Comparison of ENCODE assay signal across 18 cellular contexts in genomic region chr6:39666706-39667489, GRCh38. TPM values are rescaled to one million over a fixed set of nuclear protein-coding genes. Genes with fewer than 3 reads are reported as not detected.
DNase-seq lines count a peak whose midpoint lies in the region; ATAC-seq and TF ChIP-seq lines count a peak whose summit lies in the region.
"Had no signal": no experiment of that assay in that cellular context is flagged by ENCODE, and none has a peak within 500 bp of the region (broad histone marks: within the 10 kb centered on the region; RNA-seq: fewer than 3 reads in every experiment).

No MANE protein-coding gene starts in this region.

- WGBS in gastroesophageal sphincter (ENCODE audit: low coverage in 1 of 2), 2 donors = 57 to 71% methylated on average over 8 to 9 of the region's 9 CpGs
- WGBS in psoas muscle, 3 donors = 59 to 72% (median 66%) methylated on average over 9 of the region's 9 CpGs

- H3K27ac ChIP-seq in GM23338 (ENCODE audit: low read depth) (no peak overlapping the region), angular gyrus (ENCODE audit: low read depth, low read length) (peak overlapping the region; percentile 81), gastroesophageal sphincter (peak overlapping the region in 3 of 4 donors; percentile 22 to 52 (median 50)), psoas muscle (no peak overlapping the region)

- TF ChIP-seq CTCF in GM23338 (conservative IDR thresholded peaks at IDR 0.05; ENCODE audit: low read depth in 2 of 2) (no peak), gastroesophageal sphincter (IDR thresholded peaks at IDR 0.05) (no peak), progenitor cell of endocrine pancreas (IDR thresholded peaks at IDR 0.05; ENCODE audit: unreplicated experiment) (no peak), psoas muscle (IDR thresholded peaks at IDR 0.05) (no peak)

- no peak overlapping the region for H3K4me2 ChIP-seq in GM23338

- no peaks in the 10 kb centered on the region for H4K20me1 ChIP-seq in GM23338 (replicated peaks; ENCODE audit: insufficient read depth)

- no peaks in the 10 kb centered on the region for H3K9me2 ChIP-seq in GM23338 (ENCODE audit: insufficient read depth)

- H3K9me3 ChIP-seq in gastroesophageal sphincter = no peaks in the 10 kb centered on the region
- no peaks in the 10 kb centered on the region for H3K9me3 ChIP-seq in psoas muscle

- peak; percentile 36 for DNase-seq in GM23338 (ENCODE audit: low spot score)
- DNase-seq in progenitor cell of endocrine pancreas (ENCODE audit: low spot score, unreplicated experiment) = no peak
- no peak for DNase-seq in activated naive CD4-positive, alpha-beta T cell treated with anti-CD3 and anti-CD28 coated beads for 36 hours
- DNase-seq in GDM1 (lab: John Stamatoyannopoulos, UW) = no peak
- DNase-seq in psoas muscle = no peak
- no peak for DNase-seq in NCI-H2029 (lab: John Stamatoyannopoulos, UW)
- DNase-seq: 8988T; CD8-positive, alpha-beta T cell; DMS79; GOT3; NCI-H1417; NCI-H1930; NCI-H2171; NCI-H446; SHP77 treated with DMSO at 0.1 percent for 48 hours had no signal

- no peaks in the 10 kb centered on the region for H3K36me3 ChIP-seq in GM23338 (ENCODE audit: insufficient read depth)
- no peaks in the 10 kb centered on the region for H3K36me3 ChIP-seq in gastroesophageal sphincter
- H3K36me3 ChIP-seq in psoas muscle (ENCODE audit: insufficient read depth in 1 of 2, low read depth in 1 of 2) = no peaks in the 10 kb centered on the region

- no peak for TF ChIP-seq POLR2A in gastroesophageal sphincter (IDR thresholded peaks at IDR 0.05)

- H3K27me3 ChIP-seq in GM23338 (ENCODE audit: insufficient read depth) (no peaks in the 10 kb centered on the region), gastroesophageal sphincter (no peaks in the 10 kb centered on the region), psoas muscle (ENCODE audit: insufficient read depth in 3 of 3, low read length in 2 of 3) (no peaks in the 10 kb centered on the region)

- ATAC-seq in GM23338 (peak; percentile 55), gastroesophageal sphincter (no peak), psoas muscle (no peak)
- ATAC-seq: CD8-positive, alpha-beta T cell; K562 had no signal

- TF ChIP-seq EP300 in gastroesophageal sphincter (IDR thresholded peaks at IDR 0.05) = no peak

- H3F3A ChIP-seq in GM23338 (replicated peaks; ENCODE audit: low read depth) = no peaks in the 10 kb centered on the region

- H3K27ac Mint-ChIP-seq in GM23338 (no peak overlapping the region; the same call in 1 of the 2 replicates), progenitor cell of endocrine pancreas (peak overlapping the region; percentile 22)
- H3K27ac Mint-ChIP-seq in activated naive CD4-positive, alpha-beta T cell treated with anti-CD3 and anti-CD28 coated beads for 36 hours = no peak overlapping the region
- H3K27ac Mint-ChIP-seq: CD8-positive, alpha-beta T cell had no signal

- no peak overlapping the region for H2AFZ ChIP-seq in GM23338

- no peaks in the 10 kb centered on the region for H3K79me2 ChIP-seq in GM23338 (replicated peaks; ENCODE audit: insufficient read depth)

- no peaks in the 10 kb centered on the region for H3K36me3 Mint-ChIP-seq in GM23338 (ENCODE audit: low read depth)
- H3K36me3 Mint-ChIP-seq in progenitor cell of endocrine pancreas (ENCODE audit: insufficient read depth) = no peaks in the 10 kb centered on the region
- H3K36me3 Mint-ChIP-seq in activated naive CD4-positive, alpha-beta T cell treated with anti-CD3 and anti-CD28 coated beads for 36 hours (ENCODE audit: low read depth) = no peaks in the 10 kb centered on the region
- H3K36me3 Mint-ChIP-seq: CD8-positive, alpha-beta T cell had no signal

- H3K9me3 Mint-ChIP-seq in GM23338 (no peaks in the 10 kb centered on the region), progenitor cell of endocrine pancreas (ENCODE audit: low read depth) (no peaks in the 10 kb centered on the region)
- H3K9me3 Mint-ChIP-seq in activated naive CD4-positive, alpha-beta T cell treated with anti-CD3 and anti-CD28 coated beads for 36 hours = no peaks in the 10 kb centered on the region
- H3K9me3 Mint-ChIP-seq: CD8-positive, alpha-beta T cell had no signal

- H3K4me1 ChIP-seq in GM23338 (ENCODE audit: insufficient read depth) (peaks cover 22% of the 10 kb centered on the region), gastroesophageal sphincter (peaks cover 0 to 40% (median 0%) of the 10 kb centered on the region in 3 donors), psoas muscle (no peaks in the 10 kb centered on the region)

- intact Hi-C loops in activated naive CD4-positive, alpha-beta T cell treated with anti-CD3 and anti-CD28 coated beads for 36 hours (cut with micrococcal nuclease) = no loop called here
- intact Hi-C loops in psoas muscle (cut with DNase I) = no loop called here

- CTCF ChIA-PET in activated naive CD4-positive, alpha-beta T cell treated with anti-CD3 and anti-CD28 coated beads for 36 hours (lab: Charles Lee) = interaction anchor here (0.6 kb wide), 1 partner anchor 19 kb away, joined by 4 read pairs; no protein-coding TSS in a partner anchor

- no peak overlapping the region for H3K4me3 Mint-ChIP-seq in GM23338
- no peak overlapping the region for H3K4me3 Mint-ChIP-seq in progenitor cell of endocrine pancreas (ENCODE audit: low read depth)
- H3K4me3 Mint-ChIP-seq in activated naive CD4-positive, alpha-beta T cell treated with anti-CD3 and anti-CD28 coated beads for 36 hours = no peak overlapping the region
- H3K4me3 Mint-ChIP-seq: CD8-positive, alpha-beta T cell had no signal

- H3K4me1 Mint-ChIP-seq in GM23338 (peaks cover 31% of the 10 kb centered on the region), progenitor cell of endocrine pancreas (ENCODE audit: low read depth) (peaks cover 17% of the 10 kb centered on the region)
- no peaks in the 10 kb centered on the region for H3K4me1 Mint-ChIP-seq in activated naive CD4-positive, alpha-beta T cell treated with anti-CD3 and anti-CD28 coated beads for 36 hours (ENCODE audit: low read depth)

- H3K4me3 ChIP-seq in GM23338 = no peak overlapping the region
- no peak overlapping the region for H3K4me3 ChIP-seq in gastroesophageal sphincter
- H3K4me3 ChIP-seq in psoas muscle = no peak overlapping the region
- H3K4me3 ChIP-seq: K562 had no signal

- peaks cover 3% of the 10 kb centered on the region for H3K27me3 Mint-ChIP-seq in GM23338 (ENCODE audit: insufficient read depth, low read depth, poor library complexity)
- no peaks in the 10 kb centered on the region for H3K27me3 Mint-ChIP-seq in progenitor cell of endocrine pancreas
- peaks cover 28% of the 10 kb centered on the region for H3K27me3 Mint-ChIP-seq in activated naive CD4-positive, alpha-beta T cell treated with anti-CD3 and anti-CD28 coated beads for 36 hours (ENCODE audit: low read depth)

TF ChIP-seq in GM23338, 12 proteins besides CTCF, POLR2A, EP300 and RAD21 (continues in another document):
- TF ChIP-seq, protein P1, sequence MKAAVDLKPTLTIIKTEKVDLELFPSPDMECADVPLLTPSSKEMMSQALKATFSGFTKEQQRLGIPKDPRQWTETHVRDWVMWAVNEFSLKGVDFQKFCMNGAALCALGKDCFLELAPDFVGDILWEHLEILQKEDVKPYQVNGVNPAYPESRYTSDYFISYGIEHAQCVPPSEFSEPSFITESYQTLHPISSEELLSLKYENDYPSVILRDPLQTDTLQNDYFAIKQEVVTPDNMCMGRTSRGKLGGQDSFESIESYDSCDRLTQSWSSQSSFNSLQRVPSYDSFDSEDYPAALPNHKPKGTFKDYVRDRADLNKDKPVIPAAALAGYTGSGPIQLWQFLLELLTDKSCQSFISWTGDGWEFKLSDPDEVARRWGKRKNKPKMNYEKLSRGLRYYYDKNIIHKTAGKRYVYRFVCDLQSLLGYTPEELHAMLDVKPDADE (IDR thresholded peaks at IDR 0.05) = no peak
- TF ChIP-seq ZNF114 (CRISPR knock-in tag; IDR thresholded peaks at IDR 0.05) (no peak), NANOG (IDR thresholded peaks at IDR 0.05; ENCODE audit: borderline replicate concordance) (no peak), STAT1 (IDR thresholded peaks at IDR 0.05; ENCODE audit: unreplicated experiment) (no peak), POLR2AphosphoS5 (IDR thresholded peaks at IDR 0.05; ENCODE audit: low read depth) (no peak), ZNF331 (CRISPR knock-in tag; IDR thresholded peaks at IDR 0.05; ENCODE audit: low read depth) (no peak)
- TF ChIP-seq, protein P2, sequence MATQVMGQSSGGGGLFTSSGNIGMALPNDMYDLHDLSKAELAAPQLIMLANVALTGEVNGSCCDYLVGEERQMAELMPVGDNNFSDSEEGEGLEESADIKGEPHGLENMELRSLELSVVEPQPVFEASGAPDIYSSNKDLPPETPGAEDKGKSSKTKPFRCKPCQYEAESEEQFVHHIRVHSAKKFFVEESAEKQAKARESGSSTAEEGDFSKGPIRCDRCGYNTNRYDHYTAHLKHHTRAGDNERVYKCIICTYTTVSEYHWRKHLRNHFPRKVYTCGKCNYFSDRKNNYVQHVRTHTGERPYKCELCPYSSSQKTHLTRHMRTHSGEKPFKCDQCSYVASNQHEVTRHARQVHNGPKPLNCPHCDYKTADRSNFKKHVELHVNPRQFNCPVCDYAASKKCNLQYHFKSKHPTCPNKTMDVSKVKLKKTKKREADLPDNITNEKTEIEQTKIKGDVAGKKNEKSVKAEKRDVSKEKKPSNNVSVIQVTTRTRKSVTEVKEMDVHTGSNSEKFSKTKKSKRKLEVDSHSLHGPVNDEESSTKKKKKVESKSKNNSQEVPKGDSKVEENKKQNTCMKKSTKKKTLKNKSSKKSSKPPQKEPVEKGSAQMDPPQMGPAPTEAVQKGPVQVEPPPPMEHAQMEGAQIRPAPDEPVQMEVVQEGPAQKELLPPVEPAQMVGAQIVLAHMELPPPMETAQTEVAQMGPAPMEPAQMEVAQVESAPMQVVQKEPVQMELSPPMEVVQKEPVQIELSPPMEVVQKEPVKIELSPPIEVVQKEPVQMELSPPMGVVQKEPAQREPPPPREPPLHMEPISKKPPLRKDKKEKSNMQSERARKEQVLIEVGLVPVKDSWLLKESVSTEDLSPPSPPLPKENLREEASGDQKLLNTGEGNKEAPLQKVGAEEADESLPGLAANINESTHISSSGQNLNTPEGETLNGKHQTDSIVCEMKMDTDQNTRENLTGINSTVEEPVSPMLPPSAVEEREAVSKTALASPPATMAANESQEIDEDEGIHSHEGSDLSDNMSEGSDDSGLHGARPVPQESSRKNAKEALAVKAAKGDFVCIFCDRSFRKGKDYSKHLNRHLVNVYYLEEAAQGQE (IDR thresholded peaks at IDR 0.05; ENCODE audit: unreplicated experiment) = no peak

RNA-seq across cellular contexts. Expression of gene KIF6, which starts 58.3 kb away (rescaled TPM):
- total RNA-seq in GM23338 (2014; rRNA removed; shearing (Covaris generic)) = 0.87 and 1.7 TPM in 2 replicates
- 1.7 and 2.0 TPM in 2 replicates for polyA plus RNA-seq in GM23338 (2016; fragmentation: Nextera tagmentation; extraction: Ambion mirVana)
- 1 to 10 TPM in 2 of 4 donors, under 1 TPM in 2; 0.47 to 2.3 (median 0.97) TPM for total RNA-seq in gastroesophageal sphincter
- 2.5 and 2.9 TPM in 2 replicates for total RNA-seq in progenitor cell of endocrine pancreas
- under 1 TPM; 0.10 to 0.30 TPM for total RNA-seq in activated naive CD4-positive, alpha-beta T cell treated with anti-CD3 and anti-CD28 coated beads for 36 hours
- total RNA-seq in psoas muscle = under 1 TPM in 2 of 4 donors, not detected in 2; 0.14 to 0.17 TPM
- polyA plus RNA-seq in psoas muscle = under 1 TPM; 0.03 to 0.09 (median 0.08) TPM
- total RNA-seq: CD8-positive, alpha-beta T cell; K562 had no signal
- polyA plus RNA-seq: K562 had no signal

Comparison
In these comparisons a context has a peak if more than half of its experiments do, and no peak if none do; other contexts are left out.
1. H3K27ac ChIP-seq: peak in angular gyrus (single experiment) and gastroesophageal sphincter (3 of 4); none in GM23338 (single experiment) and psoas muscle (single experiment).